Comparison of ENCODE assay signal across 11 cellular contexts in the genomic region with DNA sequence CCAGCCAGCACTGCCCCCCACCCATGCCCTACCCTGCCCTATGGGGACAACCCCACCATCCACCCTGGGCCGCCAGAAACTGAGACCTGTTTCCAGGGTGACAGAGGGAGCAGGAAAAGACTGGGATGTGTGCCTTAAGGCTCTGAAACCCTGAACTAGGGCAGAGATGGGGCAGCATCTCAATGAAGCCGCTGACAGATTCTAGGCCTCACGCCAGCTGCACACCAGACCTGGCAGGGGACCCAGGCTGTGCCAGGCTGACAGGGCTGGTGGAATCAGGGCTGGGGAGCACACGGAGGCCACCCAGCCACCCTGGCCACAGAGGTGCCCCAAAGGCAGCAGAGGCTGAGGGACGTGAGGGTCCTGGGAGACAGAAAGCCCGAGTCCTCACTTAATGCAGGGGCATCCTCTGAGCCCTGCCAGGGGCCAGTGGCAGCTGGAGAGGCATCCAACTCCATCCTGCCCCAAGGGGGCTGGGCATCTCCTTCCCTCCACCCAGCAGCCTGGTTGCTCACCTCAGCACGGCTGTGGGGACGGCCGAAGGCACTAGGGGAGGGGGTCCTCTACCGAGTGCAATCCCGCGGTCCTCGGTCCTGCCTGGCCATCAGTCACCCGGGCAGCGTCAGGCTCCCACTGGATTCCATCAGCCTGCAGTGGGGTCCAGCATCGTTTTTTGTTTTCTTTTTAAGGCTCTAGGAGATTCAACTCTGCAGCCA.
DNase-seq lines count a peak whose midpoint lies in the region; ATAC-seq, FAIRE-seq and TF ChIP-seq lines count a peak whose summit lies in the region.
"Had no signal": no experiment of that assay in that cellular context is flagged by ENCODE, and none has a peak within 500 bp of the region (broad histone marks: within the 10 kb centered on the region; RNA-seq: fewer than 3 reads in every experiment).

No MANE protein-coding gene starts in this region.

- no peaks in the 10 kb centered on the region for H3K36me3 Mint-ChIP-seq in T-cell

- H3K27ac ChIP-seq in PC-9 (no peak overlapping the region), prostate gland (no peak overlapping the region)
- H3K27ac ChIP-seq: brain microvascular endothelial cell had no signal

- peaks cover 14% of the 10 kb centered on the region for H3F3A ChIP-seq in PC-9 (ENCODE audit: insufficient read depth, low read depth)

- H3K4me2 ChIP-seq in PC-9 = no peak overlapping the region

- H3K4me1 Mint-ChIP-seq in T-cell = peaks cover 37 to 45% (median 42%) of the 10 kb centered on the region in 3 donors

- no TSS peak for BruUV-seq in PC-9 (replicated peaks; lab: Mats Ljungman, UMichigan)

- intact Hi-C loops in PC-9 (cut with micrococcal nuclease; ENCODE audit: unreplicated experiment) = loop anchor here (1.0 kb wide), 1 partner anchor 12 kb away; no protein-coding TSS in a partner anchor
- intact Hi-C loops in left cardiac atrium (cut with DNase I) = no loop called here
- intact Hi-C loops in prostate gland (cut with DNase I) = no loop called here

- no peak for TF ChIP-seq CTCF in PC-9 (conservative IDR thresholded peaks at IDR 0.05)
- no peak for TF ChIP-seq CTCF in prostate gland (IDR thresholded peaks at IDR 0.05)

- H3K4me3 ChIP-seq in PC-9 = no peak overlapping the region
- no peak overlapping the region for H3K4me3 ChIP-seq in prostate gland
- H3K4me3 ChIP-seq: K562 had no signal

- ATAC-seq in left cardiac atrium (peak; percentile 68 to 69), T-cell (replicated peaks in 1 of 4) (no peak)
- ATAC-seq: K562 had no signal

- H3K79me2 ChIP-seq in PC-9 (ENCODE audit: low read depth) = no peaks in the 10 kb centered on the region

- no peaks in the 10 kb centered on the region for H3K27me3 ChIP-seq in PC-9 (ENCODE audit: insufficient read depth, low read depth)
- no peaks in the 10 kb centered on the region for H3K27me3 ChIP-seq in prostate gland (replicated peaks; ENCODE audit: insufficient read depth)
- H3K27me3 ChIP-seq: brain microvascular endothelial cell had no signal

- FAIRE-seq in HTR-8/SVneo (lab: Jason Lieb, UNC) = no peak
- FAIRE-seq: K562 had no signal

- H3K9me2 ChIP-seq in PC-9 (ENCODE audit: insufficient read depth) = no peaks in the 10 kb centered on the region

- WGBS in prostate gland = 74% methylated on average over 16 of the region's 16 CpGs

- no peak overlapping the region for H3K4me3 Mint-ChIP-seq in T-cell

- no peak overlapping the region for H3K27ac Mint-ChIP-seq in T-cell

- TF ChIP-seq POLR2A in prostate gland (IDR thresholded peaks at IDR 0.05) = no peak

- H3K36me3 ChIP-seq in PC-9 (ENCODE audit: low read depth) (no peaks in the 10 kb centered on the region), prostate gland (no peaks in the 10 kb centered on the region)
- H3K36me3 ChIP-seq: brain microvascular endothelial cell had no signal

- POLR2A ChIA-PET in PC-9 (lab: Charles Lee; ENCODE audit: unreplicated experiment) (no interaction called here), T-cell (lab: Charles Lee) (no interaction called here)

- CTCF ChIA-PET in PC-9 (lab: Charles Lee) (no interaction called here), T-cell (lab: Charles Lee) (no interaction called here)

- DNase-seq in HTR-8/SVneo (ENCODE audit: insufficient read length, low spot score) = peak; percentile 54
- DNase-seq in PC-9 = peak; percentile 50 to 71
- no peak for DNase-seq in left cardiac atrium
- DNase-seq in prostate gland (ENCODE audit: low spot score) = peak; percentile 54
- no peak for DNase-seq in stimulated activated CD4-positive, alpha-beta T cell treated with anti-CD3 and anti-CD28 coated beads, Interleukin-2, amount 100 ng/mL, for 48 hours
- no peak for DNase-seq in HK-2 (ENCODE audit: unreplicated experiment)
- no peak for DNase-seq in T-cell
- no peak for DNase-seq in stimulated activated CD4-positive, alpha-beta T cell treated with anti-CD3 and anti-CD28 coated beads, Interleukin-15, amount 100 ng/mL, for 24 hours
- DNase-seq: brain microvascular endothelial cell, NCI-H526 treated with DMSO at 0.1 percent for 48 hours had no signal

- H2AFZ ChIP-seq in PC-9 = no peak overlapping the region

- peaks cover 0 to 1% of the 10 kb centered on the region in 2 donors for H3K27me3 Mint-ChIP-seq in T-cell

- H3K9me3 Mint-ChIP-seq in T-cell = no peaks in the 10 kb centered on the region

- H4K20me1 ChIP-seq in PC-9 (ENCODE audit: insufficient read depth) = no peaks in the 10 kb centered on the region

- H3K9me3 ChIP-seq in PC-9 (ENCODE audit: insufficient read depth, low read depth) = peaks cover 5% of the 10 kb centered on the region
- no peaks in the 10 kb centered on the region for H3K9me3 ChIP-seq in prostate gland

- H3K4me1 ChIP-seq in PC-9 (replicated peaks; ENCODE audit: insufficient read depth) (peaks cover 30% of the 10 kb centered on the region), prostate gland (replicated peaks) (no peaks in the 10 kb centered on the region)

Comparison
In these comparisons a context has a peak if more than half of its experiments do, and no peak if none do; other contexts are left out.
1. DNase-seq: peak in HTR-8/SVneo (single experiment), PC-9 (2 of 2) and prostate gland (single experiment); none in left cardiac atrium (single experiment), stimulated activated CD4-positive, alpha-beta T cell treated with anti-CD3 and anti-CD28 coated beads, Interleukin-2, amount 100 ng/mL, for 48 hours (0 of 2), HK-2 (single experiment), T-cell (0 of 34) and stimulated activated CD4-positive, alpha-beta T cell treated with anti-CD3 and anti-CD28 coated beads, Interleukin-15, amount 100 ng/mL, for 24 hours (single experiment).
2. ATAC-seq: peak in left cardiac atrium (2 of 2); none in T-cell (0 of 4).